In genomic region chr1:223833948-223834347, GRCh38 we compare ENCODE assay signal across 14 cellular contexts. TPM values are rescaled to one million over a fixed set of nuclear protein-coding genes. Genes with fewer than 3 reads are reported as not detected.
A peak's percentile ranks its signal among the peaks of the same experiment; 100 is the strongest.
DNase-seq lines count a peak whose midpoint lies in the region; ATAC-seq and TF ChIP-seq lines count a peak whose summit lies in the region.
"Had no signal": no experiment of that assay in that cellular context is flagged by ENCODE, and none has a peak within 500 bp of the region (broad histone marks: within the 10 kb centered on the region; RNA-seq: fewer than 3 reads in every experiment).

No MANE protein-coding gene starts in this region.

- no peaks in the 10 kb centered on the region for H3K27me3 Mint-ChIP-seq in H9 (ENCODE audit: low read depth)

- H3K18ac ChIP-seq in H9 (ENCODE audit: insufficient read length, low read depth, low read length), result no peak overlapping the region

- H3K4ac ChIP-seq in H9 (ENCODE audit: low read depth, low read length), result no peak overlapping the region

- no peak overlapping the region for H4K8ac ChIP-seq in H9 (replicated peaks; ENCODE audit: insufficient read length, low read depth, low read length)

- H3K27ac ChIP-seq in GM23248 (peak overlapping the region; percentile 79), ascending aorta (peak overlapping the region; percentile 71 to 76), neutrophil (peak overlapping the region; percentile 4), tibial nerve (peak overlapping the region in 3 of 4 donors; percentile 20 to 38 (median 31)), H9 (ENCODE audit: insufficient read length, low read depth, low read length) (no peak overlapping the region)

- 97 to 100% methylated on average over 2 of the region's 2 CpGs for WGBS in GM23248 (ENCODE audit: low coverage in 1 of 2, low lambda C conversion rate in 2 of 2, missing lambda C conversion rate in 2 of 2), 2 experiments
- WGBS in tibial nerve, 2 donors, result 64 to 82% methylated on average over 2 of the region's 2 CpGs
- WGBS in H9 (ENCODE audit: extremely low coverage, insufficient read length, low lambda C conversion rate), result no CpG with 5 or more reads among the region's 2 CpGs

- H3K9me3 ChIP-seq in GM23248 (ENCODE audit: low read depth) (no peaks in the 10 kb centered on the region), ascending aorta (no peaks in the 10 kb centered on the region), neutrophil (no peaks in the 10 kb centered on the region), tibial nerve (no peaks in the 10 kb centered on the region), H9 (ENCODE audit: control insufficient read depth, low read depth, low read length) (no peaks in the 10 kb centered on the region)
- H3K9me3 ChIP-seq: BE2C had no signal

- peak overlapping the region; percentile 89 for H3K4me2 ChIP-seq in GM23248 (ENCODE audit: unreplicated experiment)
- no peak overlapping the region for H3K4me2 ChIP-seq in H9 (ENCODE audit: insufficient read depth, insufficient read length, low read length)

- H4K5ac ChIP-seq in H9 (ENCODE audit: insufficient read length, low read depth, low read length), result no peak overlapping the region

- H3K23me2 ChIP-seq in H9 (ENCODE audit: insufficient read length, low read depth, low read length, poor library complexity, severe bottlenecking), result no peaks in the 10 kb centered on the region

- H3K79me2 ChIP-seq in GM23248 (ENCODE audit: insufficient read depth) (peaks cover 90% of the 10 kb centered on the region), H9 (ENCODE audit: insufficient read depth, low read length) (peaks cover 16% of the 10 kb centered on the region; the same call in 1 of the 2 replicates)

- H3K9ac ChIP-seq in GM23248 (no peak overlapping the region), H9 (ENCODE audit: extremely low read depth, insufficient read length, low read length) (no peak overlapping the region)

- no peak overlapping the region for H2BK120ac ChIP-seq in H9 (ENCODE audit: low read depth, low read length, poor library complexity, severe bottlenecking)

- no peak overlapping the region for H2BK20ac ChIP-seq in H9 (ENCODE audit: low read depth, low read length, poor library complexity, severe bottlenecking)

- H3K36me3 ChIP-seq in GM23248 (ENCODE audit: low read depth) (no peaks in the 10 kb centered on the region), ascending aorta (no peaks in the 10 kb centered on the region), neutrophil (no peaks in the 10 kb centered on the region), tibial nerve (no peaks in the 10 kb centered on the region)
- H3K36me3 ChIP-seq: BE2C had no signal

- intact Hi-C loops in ascending aorta (cut with DNase I), result no loop called here

- DNase-seq in GM23248 (peak; percentile 13), ascending aorta (ENCODE audit: low spot score in 2 of 2) (no peak), tibial nerve (ENCODE audit: low spot score in 2 of 2) (no peak), H9 (no peak), H4 (ENCODE audit: low spot score) (no peak)
- DNase-seq: BE2C; DMS 273 treated with DMSO at 0.1 percent for 48 hours; NCI-H1436 treated with DMSO at 0.1 percent for 48 hours; NCI-H2081 treated with DMSO at 0.1 percent for 48 hours; NCI-H2227 treated with DMSO at 0.1 percent for 48 hours; NCI-H69; NK-92 treated with Interleukin-12 subunit alpha and Interleukin-12 subunit beta, amount 100 ng/mL, for 24 hours had no signal

- H3K27me3 ChIP-seq in GM23248 (replicated peaks; ENCODE audit: insufficient read depth) (no peaks in the 10 kb centered on the region), ascending aorta (no peaks in the 10 kb centered on the region), neutrophil (no peaks in the 10 kb centered on the region), tibial nerve (no peaks in the 10 kb centered on the region), H9 (ENCODE audit: insufficient read depth, low read length) (no peaks in the 10 kb centered on the region)
- H3K27me3 ChIP-seq: BE2C had no signal

- H3T11ph ChIP-seq in H9 (ENCODE audit: low read length), result no peak overlapping the region

- H3F3A ChIP-seq in GM23248 (ENCODE audit: insufficient read depth), result peaks cover 44% of the 10 kb centered on the region

- peaks cover 39% of the 10 kb centered on the region for H3K4me1 ChIP-seq in GM23248 (ENCODE audit: insufficient read depth)
- peaks cover 21 to 54% of the 10 kb centered on the region in 2 donors for H3K4me1 ChIP-seq in ascending aorta
- peaks cover 69 to 74% of the 10 kb centered on the region in 2 experiments for H3K4me1 ChIP-seq in neutrophil (ENCODE audit: control insufficient read depth in 1 of 2, insufficient read depth in 1 of 2, low read depth in 1 of 2, low read length in 1 of 2)
- peaks cover 0 to 74% (median 33%) of the 10 kb centered on the region in 4 donors for H3K4me1 ChIP-seq in tibial nerve
- H3K4me1 ChIP-seq in H9 (ENCODE audit: insufficient read depth, low read length), result peaks cover 13% of the 10 kb centered on the region

- no peak for TF ChIP-seq EP300 in tibial nerve (IDR thresholded peaks at IDR 0.05)

- no peak overlapping the region for H3K56ac ChIP-seq in H9 (ENCODE audit: insufficient read length, low read depth, low read length)

- TF ChIP-seq POLR2A in tibial nerve (IDR thresholded peaks at IDR 0.05), result no peak

- H3K4me1 Mint-ChIP-seq in H9, result peaks cover 23 to 26% of the 10 kb centered on the region in 2 experiments

- no peak overlapping the region for H3K4me3 Mint-ChIP-seq in H9

- TF ChIP-seq CTCF in ascending aorta (IDR thresholded peaks at IDR 0.05) (no peak), neutrophil (IDR thresholded peaks at IDR 0.05) (no peak), tibial nerve (IDR thresholded peaks at IDR 0.05) (no peak), H9 (conservative IDR thresholded peaks at IDR 0.05) (no peak)

- H3K9me2 ChIP-seq in GM23248 (ENCODE audit: insufficient read depth), result no peaks in the 10 kb centered on the region

- H2BK12ac ChIP-seq in H9 (ENCODE audit: insufficient read length, low read depth, low read length), result no peak overlapping the region

- no peaks in the 10 kb centered on the region for H3K36me3 Mint-ChIP-seq in H9 (ENCODE audit: insufficient read depth in 1 of 3, low read depth in 3 of 3)

- in situ Hi-C loops in GM23248 (cut with MboI), result no loop called here

- no peak overlapping the region for H2AFZ ChIP-seq in GM23248
- no peak overlapping the region for H2AFZ ChIP-seq in H9 (ENCODE audit: low read length)

- H3K9me3 Mint-ChIP-seq in H9, result no peaks in the 10 kb centered on the region

- ATAC-seq in GM21447 (IDR thresholded peaks at IDR 0.05; ENCODE audit: unreplicated experiment), result no peak

- H3K4me3 ChIP-seq in GM23248 (no peak overlapping the region), ascending aorta (no peak overlapping the region), neutrophil (ENCODE audit: low read depth in 1 of 2, low read length in 1 of 2) (no peak overlapping the region), tibial nerve (no peak overlapping the region)

- H3K14ac ChIP-seq in H9 (ENCODE audit: insufficient read depth, low read length), result no peak overlapping the region

- peaks cover 8% of the 10 kb centered on the region for H3K79me1 ChIP-seq in H9 (ENCODE audit: insufficient read depth, low read depth, low read length, poor library complexity, severe bottlenecking)

- H4K20me1 ChIP-seq in GM23248 (ENCODE audit: insufficient read depth) (0 out of 2 replicates have a peak, but pooled peaks cover 9% of the 10 kb centered on the region), H9 (ENCODE audit: control insufficient read depth, insufficient read depth, insufficient read length) (no peaks in the 10 kb centered on the region)

- no peak overlapping the region for H2BK15ac ChIP-seq in H9 (ENCODE audit: low read depth, low read length)

- H3K27ac Mint-ChIP-seq in H9, result no peak overlapping the region

- no peak overlapping the region for H2AK5ac ChIP-seq in H9 (ENCODE audit: insufficient read length, low read length)

- H4K91ac ChIP-seq in H9 (ENCODE audit: insufficient read length, low read depth, low read length), result no peak overlapping the region

- H2BK5ac ChIP-seq in H9 (ENCODE audit: insufficient read length, low read length), result no peak overlapping the region

- H3K23ac ChIP-seq in H9 (ENCODE audit: insufficient read length, low read depth, low read length), result no peak overlapping the region

RNA-seq across cellular contexts. Expression of gene TP53BP2, which starts 11.8 kb away (rescaled TPM):
- 16.9 and 18.2 TPM in 2 replicates for total RNA-seq in GM23248 (2014; rRNA removed; shearing (Covaris generic))
- polyA plus RNA-seq in GM23248 (2016; fragmentation: Nextera tagmentation; extraction: Ambion mirVana), result 8.3 and 9.2 TPM in 2 replicates
- total RNA-seq in ascending aorta (162 TPM), tibial nerve (10 to 100 TPM; 33.9 to 73.2 (median 52.3) TPM), H9 (2021) (46.2 and 49.7 TPM in 2 replicates)
- total RNA-seq in H4 (2014; rRNA removed; shearing (Covaris generic)), result 22.1 and 38.5 TPM in 2 replicates
